ENCODE assay signal across 8 cellular contexts in the genomic region with DNA sequence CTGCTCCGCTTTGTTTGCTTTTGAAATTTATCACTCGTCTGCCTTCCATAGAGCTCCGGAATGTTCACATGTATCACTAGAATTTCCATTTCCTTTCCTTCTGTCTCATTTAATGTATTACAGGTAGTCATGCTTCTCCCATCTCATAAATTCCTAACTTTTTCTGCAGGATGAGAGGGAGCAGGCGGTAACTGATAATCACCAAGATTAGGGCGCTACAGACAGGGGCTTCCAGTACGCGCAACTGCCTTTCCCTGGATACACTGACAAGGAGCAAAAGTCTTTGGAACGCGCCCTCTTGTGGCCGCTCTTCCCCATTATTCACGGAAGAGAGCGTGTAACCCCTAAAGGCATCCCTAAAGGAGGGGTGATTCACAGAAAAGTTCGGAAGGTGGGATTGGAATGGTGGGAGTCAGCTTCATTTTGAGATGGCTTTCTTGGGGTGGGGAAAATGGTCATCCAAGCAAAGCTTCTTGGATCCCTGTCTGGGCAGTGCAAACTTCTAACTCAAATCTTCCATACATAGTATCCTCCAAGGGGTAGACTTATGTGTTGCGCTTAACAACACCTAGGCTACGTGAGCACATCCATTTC. TPM values are rescaled to one million over a fixed set of nuclear protein-coding genes. Genes with fewer than 3 reads are reported as not detected.
DNase-seq lines count a peak whose midpoint lies in the region; ATAC-seq and TF ChIP-seq lines count a peak whose summit lies in the region.

No MANE protein-coding gene starts in this region.

- no peak overlapping the region for H3K27ac Mint-ChIP-seq in progenitor cell of endocrine pancreas

- no peak overlapping the region for H3K4me3 Mint-ChIP-seq in progenitor cell of endocrine pancreas (ENCODE audit: low read depth)

- peaks cover 42% of the 10 kb centered on the region for H3K4me1 ChIP-seq in left ventricle myocardium inferior

- H3K36me3 Mint-ChIP-seq in progenitor cell of endocrine pancreas (ENCODE audit: insufficient read depth) = no peaks in the 10 kb centered on the region

- no peaks in the 10 kb centered on the region for H3K36me3 ChIP-seq in left ventricle myocardium inferior

- H3K27me3 ChIP-seq in left ventricle myocardium inferior (ENCODE audit: low read depth) = peaks cover 70% of the 10 kb centered on the region

- TF ChIP-seq POLR2A in NB4 (IDR thresholded peaks at IDR 0.05; ENCODE audit: extremely low read depth, insufficient read length) = no peak

- peaks cover 23% of the 10 kb centered on the region for H3K4me1 Mint-ChIP-seq in progenitor cell of endocrine pancreas (ENCODE audit: low read depth)

- no peaks in the 10 kb centered on the region for H3K9me3 ChIP-seq in left ventricle myocardium inferior (replicated peaks)

- H3K27ac ChIP-seq in left ventricle myocardium inferior (replicated peaks) = peak overlapping the region; percentile 69

- H3K4me3 ChIP-seq in NB4 (ENCODE audit: low read depth, low read length) (no peak overlapping the region), left ventricle myocardium inferior (peak overlapping the region; percentile 54)

- peaks cover 49% of the 10 kb centered on the region for H3K27me3 Mint-ChIP-seq in progenitor cell of endocrine pancreas

- TF ChIP-seq CTCF in NB4 (IDR thresholded peaks at IDR 0.05; ENCODE audit: low read depth, low read length) (peak; percentile 83), left ventricle myocardium inferior (IDR thresholded peaks at IDR 0.05; ENCODE audit: borderline replicate concordance) (peak; percentile 76), progenitor cell of endocrine pancreas (IDR thresholded peaks at IDR 0.05; ENCODE audit: unreplicated experiment) (peak; percentile 90)

- H3K9me3 Mint-ChIP-seq in progenitor cell of endocrine pancreas (ENCODE audit: low read depth) = no peaks in the 10 kb centered on the region

- ATAC-seq in GM18858 (IDR thresholded peaks at IDR 0.05; ENCODE audit: unreplicated experiment) = peak; percentile 53

- peak; percentile 66 for DNase-seq in AG20443 (ENCODE audit: low spot score)
- peak; percentile 71 for DNase-seq in NB4 (ENCODE audit: low read depth)
- peak; percentile 81 for DNase-seq in amniotic stem cell (lab: John Stamatoyannopoulos, UW)
- DNase-seq in left ventricle myocardium inferior = peak; percentile 69
- DNase-seq in progenitor cell of endocrine pancreas (ENCODE audit: low spot score, unreplicated experiment) = peak; percentile 44
- no peak for DNase-seq in NCI-H1694 treated with DMSO at 0.1 percent for 48 hours (lab: John Stamatoyannopoulos, UW)
- DNase-seq in cortex of kidney (lab: John Stamatoyannopoulos, UW) = no peak

- intact Hi-C loops in left ventricle myocardium inferior (cut with micrococcal nuclease) = no loop called here

RNA-seq across cellular contexts. Expression of gene INHBA, which starts 6.5 kb away (rescaled TPM):
- total RNA-seq in left ventricle myocardium inferior = 8.6 TPM
- total RNA-seq in progenitor cell of endocrine pancreas = 0.31 and 0.34 TPM in 2 replicates

Comparison
In these comparisons a context has a peak if more than half of its experiments do, and no peak if none do; other contexts are left out.
1. DNase-seq: peak in AG20443 (single experiment), NB4 (single experiment), amniotic stem cell (single experiment), left ventricle myocardium inferior (single experiment) and progenitor cell of endocrine pancreas (single experiment); none in NCI-H1694 treated with DMSO at 0.1 percent for 48 hours (single experiment) and cortex of kidney (single experiment).
2. Peak in every context shown above with its lines, with median percentiles within 50 percentile points of each other: CTCF ChIP-seq.